18 cellular contexts compared by ENCODE assay signal in genomic region chr2:163613155-163613554, GRCh38.
A peak's percentile ranks its signal among the peaks of the same experiment; 100 is the strongest.
DNase-seq lines count a peak whose midpoint lies in the region; ATAC-seq and TF ChIP-seq lines count a peak whose summit lies in the region.
"Had no signal": no experiment of that assay in that cellular context is flagged by ENCODE, and none has a peak within 500 bp of the region (broad histone marks: within the 10 kb centered on the region; RNA-seq: fewer than 3 reads in every experiment).

No MANE protein-coding gene starts in this region.

- peaks cover 18% of the 10 kb centered on the region; the same call in 2 of the 3 replicates for H3K36me3 Mint-ChIP-seq in GM23338 (ENCODE audit: low read depth)
- H3K36me3 Mint-ChIP-seq in neural progenitor cell: peaks cover 30% of the 10 kb centered on the region
- H3K36me3 Mint-ChIP-seq in endothelial cell (ENCODE audit: low read depth, unreplicated experiment): peaks cover 4% of the 10 kb centered on the region
- H3K36me3 Mint-ChIP-seq: CD8-positive, alpha-beta memory T cell had no signal

- no peak overlapping the region for H3K27ac ChIP-seq in GM23338 (ENCODE audit: low read depth)
- peak overlapping the region; percentile 80 for H3K27ac ChIP-seq in neural progenitor cell
- H3K27ac ChIP-seq in uterus: no peak overlapping the region
- H3K27ac ChIP-seq: BLaER1 treated with 17β-estradiol and CSF1 and Interleukin-3, amounts not matched to agents 10 nM and 100 nM; GM23248 had no signal

- H3K9me3 ChIP-seq in neural progenitor cell (ENCODE audit: low read depth): no peaks in the 10 kb centered on the region
- H3K9me3 ChIP-seq in uterus: no peaks in the 10 kb centered on the region
- H3K9me3 ChIP-seq: BLaER1 treated with 17β-estradiol and CSF1 and Interleukin-3, amounts not matched to agents 10 nM and 100 nM had no signal

- H3K36me3 ChIP-seq in GM23338 (ENCODE audit: insufficient read depth) (no peaks in the 10 kb centered on the region), neural progenitor cell (no peaks in the 10 kb centered on the region), uterus (no peaks in the 10 kb centered on the region)
- H3K36me3 ChIP-seq: BLaER1 treated with 17β-estradiol and CSF1 and Interleukin-3, amounts not matched to agents 10 nM and 100 nM had no signal

- no peaks in the 10 kb centered on the region; the same call in 1 of the 2 replicates for H3K79me2 ChIP-seq in GM23338 (replicated peaks; ENCODE audit: insufficient read depth)
- H3K79me2 ChIP-seq in neural progenitor cell (ENCODE audit: low read depth): peaks cover 65% of the 10 kb centered on the region

- H3K4me1 Mint-ChIP-seq in GM23338 (peaks cover 14% of the 10 kb centered on the region), neural progenitor cell (peaks cover 34% of the 10 kb centered on the region), endothelial cell (ENCODE audit: unreplicated experiment) (no peaks in the 10 kb centered on the region)
- H3K4me1 Mint-ChIP-seq: CD8-positive, alpha-beta memory T cell had no signal

- no peak for ATAC-seq in GM23338
- ATAC-seq in HG03521 (IDR thresholded peaks at IDR 0.05; ENCODE audit: unreplicated experiment): no peak
- ATAC-seq: HCT116 had no signal

- H3K4me2 ChIP-seq in GM23338 (no peak overlapping the region), neural progenitor cell (peak overlapping the region; percentile 59)
- H3K4me2 ChIP-seq: BLaER1 treated with 17β-estradiol and CSF1 and Interleukin-3, amounts not matched to agents 10 nM and 100 nM had no signal

- H4K20me1 ChIP-seq in GM23338 (replicated peaks; ENCODE audit: insufficient read depth) (0 out of 2 replicates have a peak, but pooled peaks cover 3% of the 10 kb centered on the region), neural progenitor cell (ENCODE audit: low read depth) (no peaks in the 10 kb centered on the region)
- H4K20me1 ChIP-seq: BLaER1 treated with 17β-estradiol and CSF1 and Interleukin-3, amounts not matched to agents 10 nM and 100 nM had no signal

- no peak overlapping the region for H3K4me3 ChIP-seq in GM23338
- H3K4me3 ChIP-seq in neural progenitor cell: no peak overlapping the region
- no peak overlapping the region for H3K4me3 ChIP-seq in uterus
- H3K4me3 ChIP-seq: BLaER1 treated with 17β-estradiol and CSF1 and Interleukin-3, amounts not matched to agents 10 nM and 100 nM; GM23248 had no signal

- TF ChIP-seq POLR2A in uterus (IDR thresholded peaks at IDR 0.05): no peak

- H2AFZ ChIP-seq in GM23338: no peak overlapping the region
- H2AFZ ChIP-seq in neural progenitor cell (replicated peaks): peak overlapping the region; percentile 57
- H2AFZ ChIP-seq: GM23248 had no signal

- H3K9me3 Mint-ChIP-seq in GM23338 (no peaks in the 10 kb centered on the region), neural progenitor cell (no peaks in the 10 kb centered on the region), endothelial cell (ENCODE audit: unreplicated experiment) (no peaks in the 10 kb centered on the region)

- H3F3A ChIP-seq in GM23338 (replicated peaks; ENCODE audit: low read depth) (no peaks in the 10 kb centered on the region), neural progenitor cell (ENCODE audit: low read depth) (peaks cover 4% of the 10 kb centered on the region)

- intact Hi-C loops in uterus (cut with DNase I; ENCODE audit: low total_unique reads): no loop called here

- H3K4me1 ChIP-seq in GM23338 (ENCODE audit: insufficient read depth): 0 out of 2 replicates have a peak, but pooled peaks cover 5% of the 10 kb centered on the region
- H3K4me1 ChIP-seq in neural progenitor cell: peaks cover 35% of the 10 kb centered on the region
- no peaks in the 10 kb centered on the region for H3K4me1 ChIP-seq in uterus
- H3K4me1 ChIP-seq: BLaER1 treated with 17β-estradiol and CSF1 and Interleukin-3, amounts not matched to agents 10 nM and 100 nM had no signal

- no peak overlapping the region for H3K9ac ChIP-seq in neural progenitor cell
- H3K9ac ChIP-seq: BLaER1 treated with 17β-estradiol and CSF1 and Interleukin-3, amounts not matched to agents 10 nM and 100 nM; GM23248 had no signal

- H3K9me2 ChIP-seq in GM23338 (ENCODE audit: insufficient read depth): no peaks in the 10 kb centered on the region

- no peak for DNase-seq in GM23338 (ENCODE audit: low spot score)
- peak; percentile 39 for DNase-seq in amniotic epithelial cell (ENCODE audit: low read depth)
- DNase-seq in fibroblast of gingiva (ENCODE audit: low read depth): peak; percentile 4
- peak; percentile 16 for DNase-seq in neural progenitor cell (ENCODE audit: low spot score)
- DNase-seq in uterus: no peak
- DNase-seq in endothelial cell (ENCODE audit: low spot score): no peak
- DNase-seq in NCI-H1930 (lab: John Stamatoyannopoulos, UW): no peak
- DNase-seq: CD8-positive, alpha-beta memory T cell; DND-41; GM23248; KG1; NCI-H1048; NCI-H1436 treated with DMSO at 0.1 percent for 48 hours; NCI-H2081 treated with DMSO at 0.1 percent for 48 hours; NCI-H524 had no signal

- H3K27ac Mint-ChIP-seq in GM23338 (0 out of 2 replicates have a peak overlapping the region, but pooled peaks have one; percentile 10), neural progenitor cell (peak overlapping the region; percentile 28), endothelial cell (ENCODE audit: unreplicated experiment) (no peak overlapping the region)

- H3K27me3 Mint-ChIP-seq in GM23338 (ENCODE audit: insufficient read depth, low read depth, poor library complexity): no peaks in the 10 kb centered on the region
- no peaks in the 10 kb centered on the region for H3K27me3 Mint-ChIP-seq in neural progenitor cell (ENCODE audit: insufficient read depth, low read depth)
- no peaks in the 10 kb centered on the region for H3K27me3 Mint-ChIP-seq in endothelial cell (ENCODE audit: unreplicated experiment)
- H3K27me3 Mint-ChIP-seq: CD8-positive, alpha-beta memory T cell had no signal

- TF ChIP-seq CTCF in GM23338 (conservative IDR thresholded peaks at IDR 0.05; ENCODE audit: low read depth in 2 of 2) (no peak), neural progenitor cell (IDR thresholded peaks at IDR 0.05) (no peak), uterus (IDR thresholded peaks at IDR 0.05) (no peak), endothelial cell (IDR thresholded peaks at IDR 0.05; ENCODE audit: unreplicated experiment) (no peak)

- H3K27me3 ChIP-seq in GM23338 (ENCODE audit: insufficient read depth): no peaks in the 10 kb centered on the region
- H3K27me3 ChIP-seq in neural progenitor cell: no peaks in the 10 kb centered on the region
- no peaks in the 10 kb centered on the region for H3K27me3 ChIP-seq in uterus
- H3K27me3 ChIP-seq: BLaER1 treated with 17β-estradiol and CSF1 and Interleukin-3, amounts not matched to agents 10 nM and 100 nM had no signal

- H3K4me3 Mint-ChIP-seq in GM23338 (no peak overlapping the region), neural progenitor cell (no peak overlapping the region), endothelial cell (ENCODE audit: unreplicated experiment) (no peak overlapping the region)
- H3K4me3 Mint-ChIP-seq: CD8-positive, alpha-beta memory T cell had no signal

TF ChIP-seq in GM23338, 12 proteins besides CTCF, POLR2A, EP300 and RAD21 (continues in another document):
- TF ChIP-seq ZNF331 (CRISPR knock-in tag; IDR thresholded peaks at IDR 0.05; ENCODE audit: low read depth): no peak
- TF ChIP-seq EZH2 (IDR thresholded peaks at IDR 0.05; ENCODE audit: low read depth, unreplicated experiment): no peak
- no peak for TF ChIP-seq JUNB (IDR thresholded peaks at IDR 0.05; ENCODE audit: unreplicated experiment)
- TF ChIP-seq REST (IDR thresholded peaks at IDR 0.05; ENCODE audit: unreplicated experiment): no peak
- TF ChIP-seq CREB1 (CRISPR knock-in tag; IDR thresholded peaks at IDR 0.05; ENCODE audit: low read depth): no peak
- no peak for TF ChIP-seq EZH2phosphoT487 (IDR thresholded peaks at IDR 0.05; ENCODE audit: unreplicated experiment)
- no peak for TF ChIP-seq POLR2AphosphoS5 (IDR thresholded peaks at IDR 0.05; ENCODE audit: low read depth)
- TF ChIP-seq STAT1 (IDR thresholded peaks at IDR 0.05; ENCODE audit: unreplicated experiment): no peak

Comparison
In these comparisons a context has a peak if more than half of its experiments do, and no peak if none do; other contexts are left out.
1. DNase-seq: peak in amniotic epithelial cell (single experiment), fibroblast of gingiva (single experiment) and neural progenitor cell (single experiment); none in GM23338 (single experiment), uterus (0 of 2), endothelial cell (single experiment) and NCI-H1930 (0 of 2).